Comparison of ENCODE assay signal across 27 cellular contexts in the genomic region with DNA sequence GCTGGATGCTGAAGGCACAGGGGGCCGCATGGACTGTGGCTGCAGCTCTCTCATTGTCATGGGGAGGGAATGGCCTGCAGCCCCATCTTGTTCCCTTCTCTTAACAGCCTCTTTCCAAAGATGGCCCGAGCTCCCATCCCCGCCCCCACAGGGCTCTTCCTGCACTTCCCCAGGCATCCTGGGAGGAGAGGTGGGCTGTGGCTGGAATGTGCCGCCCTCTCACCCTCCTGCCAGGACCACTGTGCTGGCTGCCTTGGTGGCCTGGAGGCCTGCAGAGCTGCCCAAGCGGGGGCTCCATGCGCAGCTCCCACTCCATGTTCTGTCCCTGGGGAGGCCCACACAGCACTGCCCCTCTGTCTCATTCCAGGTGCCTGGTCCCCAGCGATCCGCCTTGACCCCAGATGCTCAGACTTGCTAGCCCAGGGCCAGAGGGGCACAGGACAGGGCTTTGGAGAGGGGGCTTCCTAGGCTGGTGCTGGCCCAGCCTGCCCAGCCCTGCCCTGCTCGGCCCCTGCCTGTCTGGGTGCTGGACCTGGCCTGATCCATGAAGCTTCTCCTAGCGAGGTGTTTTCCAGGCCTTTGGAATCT. TPM values are rescaled to one million over a fixed set of nuclear protein-coding genes. Genes with fewer than 3 reads are reported as not detected.
A peak's percentile ranks its signal among the peaks of the same experiment; 100 is the strongest.
DNase-seq lines count a peak whose midpoint lies in the region; ATAC-seq, FAIRE-seq and TF ChIP-seq lines count a peak whose summit lies in the region.
"Had no signal": no experiment of that assay in that cellular context is flagged by ENCODE, and none has a peak within 500 bp of the region (broad histone marks: within the 10 kb centered on the region; RNA-seq: fewer than 3 reads in every experiment).

No MANE protein-coding gene starts in this region.

- no peaks in the 10 kb centered on the region for H3K79me1 ChIP-seq in H9 (ENCODE audit: insufficient read depth, low read depth, low read length, poor library complexity, severe bottlenecking)

- no peaks in the 10 kb centered on the region for H3F3A ChIP-seq in neural progenitor cell (ENCODE audit: low read depth)

- no peak overlapping the region for H3K4ac ChIP-seq in H9 (ENCODE audit: low read depth, low read length)

- H3K56ac ChIP-seq in H9 (ENCODE audit: insufficient read length, low read depth, low read length): no peak overlapping the region

- H3K23ac ChIP-seq in H9 (ENCODE audit: insufficient read length, low read depth, low read length): no peak overlapping the region

- H2BK20ac ChIP-seq in H9 (ENCODE audit: low read depth, low read length, poor library complexity, severe bottlenecking): no peak overlapping the region

- FAIRE-seq in H54 (lab: Jason Lieb, UNC): no peak
- FAIRE-seq: GM18507, kidney, small intestine had no signal

- no peak overlapping the region for H2BK120ac ChIP-seq in H9 (ENCODE audit: low read depth, low read length, poor library complexity, severe bottlenecking)

- H3K79me2 ChIP-seq in parathyroid adenoma (no peaks in the 10 kb centered on the region), H9 (ENCODE audit: insufficient read depth, low read length) (no peaks in the 10 kb centered on the region), neural progenitor cell (ENCODE audit: low read depth) (no peaks in the 10 kb centered on the region)

- H3K4me2 ChIP-seq in BLaER1 treated with 17β-estradiol and CSF1 and Interleukin-3, amounts not matched to agents 10 nM and 100 nM: peak overlapping the region in 10 of 11 experiments; percentile 7 to 99 (median 89); a peak in 19 of 22 replicates
- H3K4me2 ChIP-seq in parathyroid adenoma (ENCODE audit: low read length): peak overlapping the region; percentile 45
- H3K4me2 ChIP-seq in H9 (ENCODE audit: insufficient read depth, insufficient read length, low read length): no peak overlapping the region
- no peak overlapping the region for H3K4me2 ChIP-seq in neural progenitor cell

- H4K20me1 ChIP-seq in BLaER1 treated with 17β-estradiol and CSF1 and Interleukin-3, amounts not matched to agents 10 nM and 100 nM: peaks cover 0 to 56% (median 6%) of the 10 kb centered on the region in 11 experiments; a peak in 7 of 22 replicates
- H4K20me1 ChIP-seq in H9 (ENCODE audit: control insufficient read depth, insufficient read depth, insufficient read length) (no peaks in the 10 kb centered on the region), neural progenitor cell (ENCODE audit: low read depth) (no peaks in the 10 kb centered on the region)

- H3K9me3 Mint-ChIP-seq in endodermal cell (no peaks in the 10 kb centered on the region), H9 (no peaks in the 10 kb centered on the region), neural progenitor cell (no peaks in the 10 kb centered on the region)
- H3K9me3 Mint-ChIP-seq: activated naive CD8-positive, alpha-beta T cell treated with anti-CD3 and anti-CD28 coated beads, Interleukin-2, amount 10 ng/mL, durations not matched to agents 7 days and 5 days; HFFc6; memory B cell; naive thymus-derived CD4-positive, alpha-beta T cell; type B pancreatic cell had no signal

- no peak overlapping the region for H2AK5ac ChIP-seq in H9 (ENCODE audit: insufficient read length, low read length)

- no peak overlapping the region for H2BK12ac ChIP-seq in H9 (ENCODE audit: insufficient read length, low read depth, low read length)

- no peak overlapping the region for H4K5ac ChIP-seq in H9 (ENCODE audit: insufficient read length, low read depth, low read length)

- no peak overlapping the region for H4K91ac ChIP-seq in H9 (ENCODE audit: insufficient read length, low read depth, low read length)

- no peak overlapping the region for H4K8ac ChIP-seq in H9 (replicated peaks; ENCODE audit: insufficient read length, low read depth, low read length)

- no peak overlapping the region; the same call in 1 of the 2 replicates for H3K14ac ChIP-seq in H9 (ENCODE audit: insufficient read depth, low read length)

- H3K27ac Mint-ChIP-seq in endodermal cell (no peak overlapping the region), H9 (no peak overlapping the region; a peak in 1 of 7 replicates), neural progenitor cell (no peak overlapping the region)
- H3K27ac Mint-ChIP-seq: activated naive CD8-positive, alpha-beta T cell treated with anti-CD3 and anti-CD28 coated beads, Interleukin-2, amount 10 ng/mL, durations not matched to agents 7 days and 5 days; HFFc6; memory B cell; type B pancreatic cell had no signal

- H3K9me3 ChIP-seq in BLaER1 treated with 17β-estradiol and CSF1 and Interleukin-3, amounts not matched to agents 10 nM and 100 nM (replicated peaks in 1 of 11): no peaks in the 10 kb centered on the region
- H3K9me3 ChIP-seq in SK-N-MC (ENCODE audit: low read depth, low read length) (no peaks in the 10 kb centered on the region), endodermal cell (ENCODE audit: control insufficient read depth, low read length) (no peaks in the 10 kb centered on the region), parathyroid adenoma (ENCODE audit: control insufficient read depth, low read length) (no peaks in the 10 kb centered on the region), H9 (ENCODE audit: control insufficient read depth, low read depth, low read length) (no peaks in the 10 kb centered on the region), upper lobe of right lung (no peaks in the 10 kb centered on the region), neural progenitor cell (ENCODE audit: low read depth) (no peaks in the 10 kb centered on the region)

- peak overlapping the region in 3 of 11 experiments; percentile 39 to 46 (median 40); a peak in 3 of 22 replicates for H3K9ac ChIP-seq in BLaER1 treated with 17β-estradiol and CSF1 and Interleukin-3, amounts not matched to agents 10 nM and 100 nM
- H3K9ac ChIP-seq in SK-N-MC (ENCODE audit: insufficient read length): peak overlapping the region; percentile 55
- no peak overlapping the region for H3K9ac ChIP-seq in endodermal cell (ENCODE audit: extremely low read depth, low read length, poor library complexity, severe bottlenecking)
- H3K9ac ChIP-seq in parathyroid adenoma: no peak overlapping the region
- H3K9ac ChIP-seq in H9 (ENCODE audit: extremely low read depth, insufficient read length, low read length): no peak overlapping the region
- H3K9ac ChIP-seq in neural progenitor cell: no peak overlapping the region

- DNase-seq in SK-N-MC (ENCODE audit: low read depth, low spot score) (no peak), endodermal cell (peak; percentile 59), H9 (no peak), H54 (ENCODE audit: insufficient read length, low spot score) (no peak), upper lobe of right lung (no peak), neural progenitor cell (ENCODE audit: low spot score) (no peak)
- DNase-seq: ACHN; activated CD4-positive, alpha-beta T cell treated with anti-CD3 and anti-CD28 coated beads for 4 hours; activated effector memory CD4-positive, alpha-beta T cell treated with Interleukin-2 at 50 U/mL for 16 hours; activated naive CD8-positive, alpha-beta T cell treated with anti-CD3 and anti-CD28 coated beads, Interleukin-2, amount 10 ng/mL, durations not matched to agents 7 days and 5 days; activated T-cell treated with anti-CD3 and anti-CD28 coated beads for 4 hours; C1 segment of cervical spinal cord; cerebellar nuclear complex; glutamatergic neuron; HFFc6; MV-4-11; naive thymus-derived CD4-positive, alpha-beta T cell; OCI-M1 had no signal

- no peaks in the 10 kb centered on the region for H3K36me3 ChIP-seq in BLaER1 treated with 17β-estradiol and CSF1 and Interleukin-3, amounts not matched to agents 10 nM and 100 nM
- H3K36me3 ChIP-seq in SK-N-MC (ENCODE audit: insufficient read depth, low read length) (no peaks in the 10 kb centered on the region), endodermal cell (ENCODE audit: control insufficient read depth, insufficient read depth, low read length) (no peaks in the 10 kb centered on the region), parathyroid adenoma (ENCODE audit: control insufficient read depth, insufficient read depth, low read length) (no peaks in the 10 kb centered on the region), upper lobe of right lung (no peaks in the 10 kb centered on the region), neural progenitor cell (no peaks in the 10 kb centered on the region)

- TF ChIP-seq POLR2A in H54 (IDR thresholded peaks at IDR 0.05; ENCODE audit: low read depth, low read length): no peak

- no peak overlapping the region for H2BK5ac ChIP-seq in H9 (ENCODE audit: insufficient read length, low read length)

- intact Hi-C loops in upper lobe of right lung (cut with DNase I): no loop called here

- H2AFZ ChIP-seq in parathyroid adenoma: peak overlapping the region; percentile 33
- no peak overlapping the region for H2AFZ ChIP-seq in H9 (ENCODE audit: low read length)
- H2AFZ ChIP-seq in neural progenitor cell (replicated peaks): no peak overlapping the region

- H3K36me3 Mint-ChIP-seq in endodermal cell (ENCODE audit: low read depth): no peaks in the 10 kb centered on the region
- no peaks in the 10 kb centered on the region for H3K36me3 Mint-ChIP-seq in H9 (ENCODE audit: insufficient read depth in 1 of 3, low read depth in 3 of 3)
- no peaks in the 10 kb centered on the region for H3K36me3 Mint-ChIP-seq in neural progenitor cell
- H3K36me3 Mint-ChIP-seq: activated naive CD8-positive, alpha-beta T cell treated with anti-CD3 and anti-CD28 coated beads, Interleukin-2, amount 10 ng/mL, durations not matched to agents 7 days and 5 days; memory B cell; naive thymus-derived CD4-positive, alpha-beta T cell; type B pancreatic cell had no signal

- H3K4me3 ChIP-seq in BLaER1 treated with 17β-estradiol and CSF1 and Interleukin-3, amounts not matched to agents 10 nM and 100 nM: no peak overlapping the region
- H3K4me3 ChIP-seq in SK-N-MC (peak overlapping the region; percentile 30), endodermal cell (ENCODE audit: low read length) (no peak overlapping the region), parathyroid adenoma (ENCODE audit: low read depth, low read length) (no peak overlapping the region), upper lobe of right lung (no peak overlapping the region), neural progenitor cell (no peak overlapping the region)

- WGBS in endodermal cell (ENCODE audit: insufficient coverage in 1 of 2, insufficient read length in 1 of 2), 2 experiments: 85 to 88% methylated on average over 9 to 10 of the region's 10 CpGs
- WGBS in H9 (ENCODE audit: extremely low coverage, insufficient read length, low lambda C conversion rate): no CpG with 5 or more reads among the region's 10 CpGs

- H3K4me3 Mint-ChIP-seq in endodermal cell (no peak overlapping the region), H9 (no peak overlapping the region), neural progenitor cell (no peak overlapping the region)
- H3K4me3 Mint-ChIP-seq: activated naive CD8-positive, alpha-beta T cell treated with anti-CD3 and anti-CD28 coated beads, Interleukin-2, amount 10 ng/mL, durations not matched to agents 7 days and 5 days; HFFc6; memory B cell; type B pancreatic cell had no signal

- no peak overlapping the region for H2BK15ac ChIP-seq in H9 (ENCODE audit: low read depth, low read length)

- no peak for ATAC-seq in upper lobe of right lung
- ATAC-seq: naive thymus-derived CD4-positive, alpha-beta T cell had no signal

- H3K23me2 ChIP-seq in H9 (ENCODE audit: insufficient read length, low read depth, low read length, poor library complexity, severe bottlenecking): no peaks in the 10 kb centered on the region

- peaks cover 19% of the 10 kb centered on the region for H3K4me1 Mint-ChIP-seq in endodermal cell
- H3K4me1 Mint-ChIP-seq in H9: peaks cover 0 to 12% of the 10 kb centered on the region in 2 experiments; a peak in 2 of 4 replicates
- H3K4me1 Mint-ChIP-seq in neural progenitor cell: peaks cover 19% of the 10 kb centered on the region

- no peak overlapping the region for H3K18ac ChIP-seq in H9 (ENCODE audit: insufficient read length, low read depth, low read length)

- TF ChIP-seq CTCF in endodermal cell (conservative IDR thresholded peaks at IDR 0.05): no peak
- no peak for TF ChIP-seq CTCF in parathyroid adenoma (IDR thresholded peaks at IDR 0.05)
- no peak for TF ChIP-seq CTCF in H9 (conservative IDR thresholded peaks at IDR 0.05)
- TF ChIP-seq CTCF in upper lobe of right lung (IDR thresholded peaks at IDR 0.05): no peak
- no peak for TF ChIP-seq CTCF in neural progenitor cell (IDR thresholded peaks at IDR 0.05)

- peaks cover 0 to 11% (median 0%) of the 10 kb centered on the region in 11 experiments; a peak in 3 of 22 replicates for H3K27me3 ChIP-seq in BLaER1 treated with 17β-estradiol and CSF1 and Interleukin-3, amounts not matched to agents 10 nM and 100 nM
- H3K27me3 ChIP-seq in endodermal cell (ENCODE audit: control insufficient read depth, insufficient read depth, low read length, poor library complexity, severe bottlenecking) (no peaks in the 10 kb centered on the region), parathyroid adenoma (ENCODE audit: control insufficient read depth, insufficient read depth, low read length) (no peaks in the 10 kb centered on the region), H9 (ENCODE audit: insufficient read depth, low read length) (no peaks in the 10 kb centered on the region), upper lobe of right lung (no peaks in the 10 kb centered on the region), neural progenitor cell (no peaks in the 10 kb centered on the region)

- H3K27me3 Mint-ChIP-seq in endodermal cell (ENCODE audit: insufficient read depth) (no peaks in the 10 kb centered on the region), H9 (ENCODE audit: low read depth) (no peaks in the 10 kb centered on the region), neural progenitor cell (ENCODE audit: insufficient read depth, low read depth) (peaks cover 8% of the 10 kb centered on the region)
- H3K27me3 Mint-ChIP-seq: activated naive CD8-positive, alpha-beta T cell treated with anti-CD3 and anti-CD28 coated beads, Interleukin-2, amount 10 ng/mL, durations not matched to agents 7 days and 5 days; naive thymus-derived CD4-positive, alpha-beta T cell had no signal

- H3T11ph ChIP-seq in H9 (ENCODE audit: low read length): no peak overlapping the region

- peak overlapping the region in 2 of 11 experiments; percentile 6 to 32; a peak in 2 of 22 replicates for H3K27ac ChIP-seq in BLaER1 treated with 17β-estradiol and CSF1 and Interleukin-3, amounts not matched to agents 10 nM and 100 nM
- H3K27ac ChIP-seq in SK-N-MC (peak overlapping the region; percentile 59; the same call in 1 of the 2 replicates), endodermal cell (ENCODE audit: low read depth, low read length) (no peak overlapping the region), parathyroid adenoma (no peak overlapping the region), H9 (ENCODE audit: insufficient read length, low read depth, low read length) (no peak overlapping the region), upper lobe of right lung (no peak overlapping the region), neural progenitor cell (no peak overlapping the region)
- H3K27ac ChIP-seq: epithelial cell of prostate, HL-60 had no signal

- peaks cover 52 to 98% (median 90%) of the 10 kb centered on the region in 10 experiments for H3K4me1 ChIP-seq in BLaER1 treated with 17β-estradiol and CSF1 and Interleukin-3, amounts not matched to agents 10 nM and 100 nM
- H3K4me1 ChIP-seq in endodermal cell (ENCODE audit: control insufficient read depth, insufficient read depth, low read length) (peaks cover 16% of the 10 kb centered on the region), parathyroid adenoma (peaks cover 15% of the 10 kb centered on the region), H9 (ENCODE audit: insufficient read depth, low read length) (no peaks in the 10 kb centered on the region), upper lobe of right lung (peaks cover 16% of the 10 kb centered on the region), neural progenitor cell (peaks cover 17% of the 10 kb centered on the region)

RNA-seq across cellular contexts. Expression of a gene that starts 56.6 kb away (rescaled TPM):
- 10 to 100 TPM; 12.8 to 17.7 TPM for total RNA-seq in endodermal cell
- 28.2 TPM for polyA plus RNA-seq in endodermal cell (2013, experiment 1 of 2)
- polyA plus RNA-seq in endodermal cell (2013, experiment 2 of 2): 24.1 TPM
- 18.3 and 19.0 TPM in 2 replicates for total RNA-seq in H9 (2021)
- 9.8 TPM for total RNA-seq in upper lobe of right lung
- 6.3 and 20.9 TPM in 2 replicates for total RNA-seq in neural progenitor cell (ENCODE audit: low replicate concordance)

Comparison
In these comparisons a context has a peak if more than half of its experiments do, and no peak if none do; other contexts are left out.
1. H3K4me2 ChIP-seq: peak in BLaER1 treated with 17β-estradiol and CSF1 and Interleukin-3, amounts not matched to agents 10 nM and 100 nM (10 of 11) and parathyroid adenoma (single experiment); none in H9 (single experiment) and neural progenitor cell (single experiment).